8 cellular contexts compared by ENCODE assay signal in the genomic region with DNA sequence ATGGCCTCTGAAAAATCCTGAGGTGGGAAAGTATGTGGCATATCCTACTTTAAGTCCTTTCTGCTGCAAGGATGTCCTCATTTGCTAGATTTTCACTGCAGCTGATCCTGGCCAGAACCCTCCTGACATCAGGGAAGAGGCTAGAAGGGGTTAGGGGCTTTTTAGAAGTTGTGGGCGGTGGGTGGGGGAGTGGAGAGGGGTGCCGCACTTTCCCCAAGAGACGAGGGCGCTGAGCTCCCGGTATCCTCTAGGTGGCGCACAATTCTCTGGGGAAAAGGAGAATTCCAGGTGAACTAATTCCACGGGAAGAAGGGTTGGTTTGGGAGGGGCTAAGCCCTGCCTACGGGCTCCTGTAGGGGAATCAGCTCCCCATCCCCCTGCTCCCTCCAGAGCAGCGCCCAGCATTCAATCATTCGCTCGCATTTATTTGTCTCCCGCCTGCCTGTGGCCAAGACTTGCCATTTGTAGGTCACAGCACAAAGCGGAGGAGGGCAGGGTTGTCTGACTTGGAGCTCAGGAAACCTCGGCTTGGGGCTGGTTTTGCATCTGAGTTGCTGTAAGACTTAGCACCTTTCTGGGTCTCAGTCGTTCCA. TPM values are rescaled to one million over a fixed set of nuclear protein-coding genes. Genes with fewer than 3 reads are reported as not detected.
DNase-seq lines count a peak whose midpoint lies in the region; ATAC-seq and TF ChIP-seq lines count a peak whose summit lies in the region.

No MANE protein-coding gene starts in this region.

- H3K4me1 ChIP-seq in cardiac muscle cell (ENCODE audit: low read depth) (peaks cover 72% of the 10 kb centered on the region), ovary (ENCODE audit: insufficient read depth) (no peaks in the 10 kb centered on the region)

- DNase-seq in cardiac muscle cell (ENCODE audit: low read depth in 1 of 2, low spot score in 1 of 2) (peak; percentile 19 to 81), Right ventricle myocardium inferior (ENCODE audit: missing footprints) (no peak), NCI-H2029 treated with DMSO at 0.1 percent for 48 hours (lab: John Stamatoyannopoulos, UW) (peak; percentile 63), ecto neural progenitor cell (ENCODE audit: low spot score) (peak; percentile 74), mesenteric fat pad (ENCODE audit: low spot score) (no peak), ovary (no peak), occipital lobe (lab: John Stamatoyannopoulos, UW) (no peak)

- no peak overlapping the region for H3K4me3 ChIP-seq in cardiac muscle cell
- no peak overlapping the region for H3K4me3 ChIP-seq in neural cell (ENCODE audit: low read length)
- H3K4me3 ChIP-seq in ovary, result no peak overlapping the region

- H3K36me3 ChIP-seq in cardiac muscle cell, result no peaks in the 10 kb centered on the region
- H3K36me3 ChIP-seq in neural cell (ENCODE audit: insufficient read depth, low read length), result no peaks in the 10 kb centered on the region
- no peaks in the 10 kb centered on the region for H3K36me3 ChIP-seq in ovary

- intact Hi-C loops in Right ventricle myocardium inferior (cut with DNase I), result loop anchor here (2.0 to 5.0 kb wide), 2 partner anchors 54 to 88 kb away; no protein-coding TSS in a partner anchor
- intact Hi-C loops in ovary (cut with DNase I), result no loop called here

- no peak for TF ChIP-seq POLR2A in ovary (IDR thresholded peaks at IDR 0.05)

- WGBS in ovary, 3 donors, result 5 to 8% (median 6%) methylated on average over 15 of the region's 15 CpGs

- H3K79me2 ChIP-seq in neural cell (replicated peaks; ENCODE audit: insufficient read depth, low read length), result no peaks in the 10 kb centered on the region

- no peak overlapping the region for H2AFZ ChIP-seq in neural cell (ENCODE audit: low read depth, low read length)

- TF ChIP-seq RAD21 in neural cell (conservative IDR thresholded peaks at IDR 0.05), result no peak

- H3K4me2 ChIP-seq in neural cell (ENCODE audit: low read length), result no peak overlapping the region

- H4K20me1 ChIP-seq in neural cell (ENCODE audit: insufficient read depth), result no peaks in the 10 kb centered on the region

- H3K27me3 ChIP-seq in cardiac muscle cell (no peaks in the 10 kb centered on the region), neural cell (ENCODE audit: insufficient read depth, low read depth, low read length) (no peaks in the 10 kb centered on the region), ovary (no peaks in the 10 kb centered on the region)

- H3K27ac ChIP-seq in cardiac muscle cell (peak overlapping the region; percentile 76), neural cell (ENCODE audit: low read length) (no peak overlapping the region), ovary (no peak overlapping the region)

- no peaks in the 10 kb centered on the region for H3K9me2 ChIP-seq in neural cell (ENCODE audit: insufficient read depth, low read length)

- no peak overlapping the region for H3K9ac ChIP-seq in neural cell (ENCODE audit: low read length)

- TF ChIP-seq CTCF in cardiac muscle cell (IDR thresholded peaks at IDR 0.05; ENCODE audit: low read depth, low read length), result peak; percentile 81
- peak; percentile 58 for TF ChIP-seq CTCF in neural cell (IDR thresholded peaks at IDR 0.05; ENCODE audit: poor library complexity, severe bottlenecking)
- no peak for TF ChIP-seq CTCF in ovary (IDR thresholded peaks at IDR 0.05)

- ATAC-seq in Right ventricle myocardium inferior, result no peak

- H3F3A ChIP-seq in neural cell (ENCODE audit: insufficient read depth, low read length, poor library complexity, severe bottlenecking), result no peaks in the 10 kb centered on the region

- H3K9me3 ChIP-seq in cardiac muscle cell (ENCODE audit: low read depth) (no peaks in the 10 kb centered on the region), neural cell (ENCODE audit: low read length) (no peaks in the 10 kb centered on the region), ovary (no peaks in the 10 kb centered on the region)

- no peak for TF ChIP-seq EP300 in neural cell (conservative IDR thresholded peaks at IDR 0.05; ENCODE audit: poor library complexity, severe bottlenecking)
- no peak for TF ChIP-seq EP300 in ovary (IDR thresholded peaks at IDR 0.05)

TF ChIP-seq in neural cell, 6 proteins besides CTCF, POLR2A, EP300 and RAD21:
- TF ChIP-seq, protein P1, sequence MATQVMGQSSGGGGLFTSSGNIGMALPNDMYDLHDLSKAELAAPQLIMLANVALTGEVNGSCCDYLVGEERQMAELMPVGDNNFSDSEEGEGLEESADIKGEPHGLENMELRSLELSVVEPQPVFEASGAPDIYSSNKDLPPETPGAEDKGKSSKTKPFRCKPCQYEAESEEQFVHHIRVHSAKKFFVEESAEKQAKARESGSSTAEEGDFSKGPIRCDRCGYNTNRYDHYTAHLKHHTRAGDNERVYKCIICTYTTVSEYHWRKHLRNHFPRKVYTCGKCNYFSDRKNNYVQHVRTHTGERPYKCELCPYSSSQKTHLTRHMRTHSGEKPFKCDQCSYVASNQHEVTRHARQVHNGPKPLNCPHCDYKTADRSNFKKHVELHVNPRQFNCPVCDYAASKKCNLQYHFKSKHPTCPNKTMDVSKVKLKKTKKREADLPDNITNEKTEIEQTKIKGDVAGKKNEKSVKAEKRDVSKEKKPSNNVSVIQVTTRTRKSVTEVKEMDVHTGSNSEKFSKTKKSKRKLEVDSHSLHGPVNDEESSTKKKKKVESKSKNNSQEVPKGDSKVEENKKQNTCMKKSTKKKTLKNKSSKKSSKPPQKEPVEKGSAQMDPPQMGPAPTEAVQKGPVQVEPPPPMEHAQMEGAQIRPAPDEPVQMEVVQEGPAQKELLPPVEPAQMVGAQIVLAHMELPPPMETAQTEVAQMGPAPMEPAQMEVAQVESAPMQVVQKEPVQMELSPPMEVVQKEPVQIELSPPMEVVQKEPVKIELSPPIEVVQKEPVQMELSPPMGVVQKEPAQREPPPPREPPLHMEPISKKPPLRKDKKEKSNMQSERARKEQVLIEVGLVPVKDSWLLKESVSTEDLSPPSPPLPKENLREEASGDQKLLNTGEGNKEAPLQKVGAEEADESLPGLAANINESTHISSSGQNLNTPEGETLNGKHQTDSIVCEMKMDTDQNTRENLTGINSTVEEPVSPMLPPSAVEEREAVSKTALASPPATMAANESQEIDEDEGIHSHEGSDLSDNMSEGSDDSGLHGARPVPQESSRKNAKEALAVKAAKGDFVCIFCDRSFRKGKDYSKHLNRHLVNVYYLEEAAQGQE (IDR thresholded peaks at IDR 0.05; ENCODE audit: borderline replicate concordance), result no peak
- TF ChIP-seq POLR2AphosphoS5 (IDR thresholded peaks at IDR 0.05) (no peak), TAF1 (IDR thresholded peaks at IDR 0.05; ENCODE audit: low read depth) (no peak), SMC3 (conservative IDR thresholded peaks at IDR 0.05; ENCODE audit: poor library complexity) (no peak), MXI1 (conservative IDR thresholded peaks at IDR 0.05; ENCODE audit: poor library complexity, severe bottlenecking) (no peak), EZH2 (IDR thresholded peaks at IDR 0.05; ENCODE audit: borderline replicate concordance, insufficient read depth, low read length, poor library complexity, severe bottlenecking) (no peak)

RNA-seq across cellular contexts. Expression of a gene that starts 42.9 kb away (rescaled TPM):
- total RNA-seq in cardiac muscle cell (68.9 and 81.2 TPM in 2 replicates), Right ventricle myocardium inferior (29.8 TPM), mesenteric fat pad (not detected), ovary (not detected), occipital lobe (not detected)
- polyA plus RNA-seq in cardiac muscle cell (66.0 and 67.7 TPM in 2 replicates), neural cell (not detected in 2 replicates), ovary (not detected)
- not detected in 2 replicates for polyA minus RNA-seq in neural cell

Comparison
In these comparisons a context has a peak if more than half of its experiments do, and no peak if none do; other contexts are left out.
1. DNase-seq: peak in cardiac muscle cell (2 of 2), NCI-H2029 treated with DMSO at 0.1 percent for 48 hours (single experiment) and ecto neural progenitor cell (single experiment); none in Right ventricle myocardium inferior (single experiment), mesenteric fat pad (single experiment), ovary (0 of 5) and occipital lobe (single experiment).
2. CTCF ChIP-seq: peak in cardiac muscle cell (single experiment) and neural cell (single experiment); none in ovary (0 of 3).
3. RNA of a gene that starts 42.9 kb away (total RNA-seq): 68.9 to 81.2 TPM in cardiac muscle cell and 29.8 TPM in Right ventricle myocardium inferior (single experiment); not detected in mesenteric fat pad (single experiment), not detected in ovary and not detected in occipital lobe (single experiment); every median in the first group is over 10 times any median in the second.